ENCODE assay signal across 15 cellular contexts in genomic region chr14:61435563-61436337, GRCh38.
DNase-seq lines count a peak whose midpoint lies in the region; ATAC-seq, FAIRE-seq and TF ChIP-seq lines count a peak whose summit lies in the region.
"Had no signal": no experiment of that assay in that cellular context is flagged by ENCODE, and none has a peak within 500 bp of the region (broad histone marks: within the 10 kb centered on the region; RNA-seq: fewer than 3 reads in every experiment).

No MANE protein-coding gene starts in this region.

- H3K9me3 ChIP-seq in mesenchymal stem cell (ENCODE audit: control insufficient read depth, low read length) (no peaks in the 10 kb centered on the region), smooth muscle cell (replicated peaks; ENCODE audit: low read depth) (no peaks in the 10 kb centered on the region)
- H3K9me3 ChIP-seq: testis had no signal

- no peak overlapping the region for H2AK5ac ChIP-seq in mesenchymal stem cell (ENCODE audit: low read length, severe bottlenecking)

- no peak for TF ChIP-seq CTCF in bronchial epithelial cell (IDR thresholded peaks at IDR 0.05; ENCODE audit: insufficient read depth, low read length, severe bottlenecking)
- TF ChIP-seq CTCF in smooth muscle cell (IDR thresholded peaks at IDR 0.05; ENCODE audit: borderline replicate concordance, insufficient read depth, poor library complexity, severe bottlenecking), result no peak

- no peak overlapping the region for H3K4ac ChIP-seq in mesenchymal stem cell (ENCODE audit: low read depth in 1 of 2, low read length in 2 of 2)

- H2BK120ac ChIP-seq in mesenchymal stem cell (ENCODE audit: low read depth, low read length), result no peak overlapping the region

- H3K4me3 ChIP-seq in bronchial epithelial cell (ENCODE audit: low read depth, low read length) (no peak overlapping the region), mesenchymal stem cell (ENCODE audit: insufficient read depth in 1 of 2, low read depth in 1 of 2, low read length in 2 of 2) (no peak overlapping the region), smooth muscle cell (no peak overlapping the region)
- H3K4me3 ChIP-seq: testis had no signal

- H3K14ac ChIP-seq in mesenchymal stem cell (ENCODE audit: low read length in 2 of 2), result no peak overlapping the region

- H3K4me1 ChIP-seq in mesenchymal stem cell (ENCODE audit: control insufficient read depth, insufficient read depth, low read depth, low read length), result peaks cover 5% of the 10 kb centered on the region
- peaks cover 14% of the 10 kb centered on the region for H3K4me1 ChIP-seq in smooth muscle cell (ENCODE audit: low read depth)
- H3K4me1 ChIP-seq: testis had no signal

- peaks cover 99% of the 10 kb centered on the region for H3K4me1 Mint-ChIP-seq in stimulated activated naive CD8-positive, alpha-beta T cell treated with anti-CD3 and anti-CD28 coated beads, Interleukin-15, amount 100 ng/mL, for 72 hours

- H3K23ac ChIP-seq in mesenchymal stem cell (ENCODE audit: low read length in 2 of 2), result no peak overlapping the region

- H3K9me3 Mint-ChIP-seq in stimulated activated naive CD8-positive, alpha-beta T cell treated with anti-CD3 and anti-CD28 coated beads, Interleukin-15, amount 100 ng/mL, for 72 hours, result no peaks in the 10 kb centered on the region

- ATAC-seq in stimulated activated naive CD8-positive, alpha-beta T cell treated with anti-CD3 and anti-CD28 coated beads, Interleukin-15, Interleukin-2, amounts not matched to agents 100 U/mL and 50 U/mL, for 24 hours, result no peak
- ATAC-seq in stimulated activated naive CD8-positive, alpha-beta T cell treated with anti-CD3 and anti-CD28 coated beads, Interleukin-15, amount 100 ng/mL, for 72 hours, result no peak
- no peak for ATAC-seq in HG02840 (IDR thresholded peaks at IDR 0.05; ENCODE audit: low FRiP score, unreplicated experiment)

- no peak overlapping the region for H3K27ac ChIP-seq in mesenchymal stem cell (ENCODE audit: low read length, poor library complexity, severe bottlenecking)
- H3K27ac ChIP-seq in smooth muscle cell (ENCODE audit: low read depth), result no peak overlapping the region
- H3K27ac ChIP-seq: testis had no signal

- H4K91ac ChIP-seq in mesenchymal stem cell (ENCODE audit: low read length), result no peak overlapping the region

- H2BK12ac ChIP-seq in mesenchymal stem cell (ENCODE audit: low read length in 2 of 2), result no peak overlapping the region

- H3K18ac ChIP-seq in mesenchymal stem cell (ENCODE audit: low read depth in 1 of 2, low read length in 2 of 2), result no peak overlapping the region

- H2BK15ac ChIP-seq in mesenchymal stem cell (ENCODE audit: low read depth, poor library complexity, severe bottlenecking), result no peak overlapping the region

- no peak overlapping the region for H4K8ac ChIP-seq in mesenchymal stem cell (ENCODE audit: low read length)

- no peak overlapping the region for H3K9ac ChIP-seq in mesenchymal stem cell (ENCODE audit: low read length)
- H3K9ac ChIP-seq in smooth muscle cell (ENCODE audit: low read depth), result no peak overlapping the region

- no peaks in the 10 kb centered on the region for H3F3A ChIP-seq in smooth muscle cell (ENCODE audit: low read depth)

- no peak overlapping the region for H3K4me3 Mint-ChIP-seq in stimulated activated naive CD8-positive, alpha-beta T cell treated with anti-CD3 and anti-CD28 coated beads, Interleukin-15, amount 100 ng/mL, for 72 hours

- FAIRE-seq in bronchial epithelial cell (lab: Jason Lieb, UNC), result peak; percentile 83

- no peak overlapping the region for H2BK5ac ChIP-seq in mesenchymal stem cell (ENCODE audit: low read depth, low read length, poor library complexity, severe bottlenecking)

- H2AFZ ChIP-seq in mesenchymal stem cell (ENCODE audit: low read depth, low read length), result no peak overlapping the region
- no peak overlapping the region for H2AFZ ChIP-seq in smooth muscle cell (ENCODE audit: low read depth)

- peak; percentile 4 for DNase-seq in stimulated activated naive CD8-positive, alpha-beta T cell treated with anti-CD3 and anti-CD28 coated beads, Interleukin-15, Interleukin-2, amounts not matched to agents 100 U/mL and 50 U/mL, for 24 hours
- no peak for DNase-seq in stimulated activated naive CD8-positive, alpha-beta T cell treated with anti-CD3 and anti-CD28 coated beads, Interleukin-15, amount 100 ng/mL, for 72 hours
- DNase-seq in bronchial epithelial cell (ENCODE audit: low read depth) (no peak), mesenchymal stem cell (peak; percentile 11), SKM-1 (lab: John Stamatoyannopoulos, UW; ENCODE audit: unreplicated experiment) (no peak), smooth muscle cell (lab: John Stamatoyannopoulos, UW; ENCODE audit: unreplicated experiment) (no peak), Ammon's horn (ENCODE audit: low spot score) (no peak)
- DNase-seq: AML-193, amygdala, DMS79, MV-4-11, occipital lobe, SHP77, testis had no signal

- 67% methylated on average over 2 of the region's 4 CpGs for WGBS in mesenchymal stem cell
- WGBS in smooth muscle cell (ENCODE audit: low lambda C conversion rate), result 84% methylated on average over 4 of the region's 4 CpGs

- H3K27me3 Mint-ChIP-seq in stimulated activated naive CD8-positive, alpha-beta T cell treated with anti-CD3 and anti-CD28 coated beads, Interleukin-15, amount 100 ng/mL, for 72 hours, result no peaks in the 10 kb centered on the region

- H3K27ac Mint-ChIP-seq in stimulated activated naive CD8-positive, alpha-beta T cell treated with anti-CD3 and anti-CD28 coated beads, Interleukin-15, amount 100 ng/mL, for 72 hours, result peak overlapping the region in 1 of 2 donors; percentile 8

- H3K4me2 ChIP-seq in mesenchymal stem cell (ENCODE audit: low read length, poor library complexity, severe bottlenecking), result no peak overlapping the region
- H3K4me2 ChIP-seq in smooth muscle cell, result no peak overlapping the region

- H3K79me2 ChIP-seq in smooth muscle cell (ENCODE audit: low read depth), result no peaks in the 10 kb centered on the region

- H3K36me3 ChIP-seq in bronchial epithelial cell (ENCODE audit: control insufficient read depth, insufficient read depth, low read length) (no peaks in the 10 kb centered on the region), mesenchymal stem cell (ENCODE audit: control insufficient read depth in 1 of 2, insufficient read depth in 2 of 2, low read depth in 1 of 2, low read length in 2 of 2) (no peaks in the 10 kb centered on the region), smooth muscle cell (ENCODE audit: low read depth) (no peaks in the 10 kb centered on the region)

- no peaks in the 10 kb centered on the region for H3K79me1 ChIP-seq in mesenchymal stem cell (replicated peaks; ENCODE audit: low read length, poor library complexity, severe bottlenecking)

- H3K27me3 ChIP-seq in bronchial epithelial cell (ENCODE audit: control insufficient read depth, insufficient read depth, low read length) (no peaks in the 10 kb centered on the region), mesenchymal stem cell (ENCODE audit: control insufficient read depth in 1 of 2, insufficient read depth in 1 of 2, low read length in 2 of 2) (peaks cover 0 to 22% of the 10 kb centered on the region in 2 experiments), smooth muscle cell (ENCODE audit: low read depth) (no peaks in the 10 kb centered on the region)
- H3K27me3 ChIP-seq: testis had no signal

- H4K20me1 ChIP-seq in smooth muscle cell (ENCODE audit: low read depth), result no peaks in the 10 kb centered on the region

Comparison
In these comparisons a context has a peak if more than half of its experiments do, and no peak if none do; other contexts are left out.
1. DNase-seq: peak in stimulated activated naive CD8-positive, alpha-beta T cell treated with anti-CD3 and anti-CD28 coated beads, Interleukin-15, Interleukin-2, amounts not matched to agents 100 U/mL and 50 U/mL, for 24 hours (single experiment) and mesenchymal stem cell (single experiment); none in stimulated activated naive CD8-positive, alpha-beta T cell treated with anti-CD3 and anti-CD28 coated beads, Interleukin-15, amount 100 ng/mL, for 72 hours (0 of 2), bronchial epithelial cell (single experiment), SKM-1 (single experiment), smooth muscle cell (single experiment) and Ammon's horn (single experiment).